16 cellular contexts compared by ENCODE assay signal in genomic region chr18:39845086-39845485, GRCh38.
DNase-seq lines count a peak whose midpoint lies in the region; ATAC-seq, FAIRE-seq and TF ChIP-seq lines count a peak whose summit lies in the region.
"Had no signal": no experiment of that assay in that cellular context is flagged by ENCODE, and none has a peak within 500 bp of the region (broad histone marks: within the 10 kb centered on the region; RNA-seq: fewer than 3 reads in every experiment).

No MANE protein-coding gene starts in this region.

- H3K4me1 Mint-ChIP-seq in neural crest cell = peaks cover 52% of the 10 kb centered on the region

- no peak overlapping the region for H3K9ac ChIP-seq in endothelial cell of umbilical vein (replicated peaks; ENCODE audit: extremely low read depth, insufficient read depth, low read length)

- no peaks in the 10 kb centered on the region for H3K79me2 ChIP-seq in endothelial cell of umbilical vein (ENCODE audit: control insufficient read depth, insufficient read depth, low read length)

- H3K9me3 Mint-ChIP-seq in neural crest cell = no peaks in the 10 kb centered on the region
- H3K9me3 Mint-ChIP-seq: CD8-positive, alpha-beta T cell had no signal

- BruUV-seq in A673 (replicated peaks; lab: Mats Ljungman, UMichigan) (no TSS peak), endothelial cell of umbilical vein (replicated peaks; lab: Mats Ljungman, UMichigan) (no TSS peak)

- H3K9me1 ChIP-seq in endothelial cell of umbilical vein (replicated peaks; ENCODE audit: control insufficient read depth, extremely low read depth, insufficient read depth, low read length) = no peaks in the 10 kb centered on the region

- peak overlapping the region; percentile 35 for H3K4me2 ChIP-seq in endothelial cell of umbilical vein (ENCODE audit: insufficient read depth, low read length)
- H3K4me2 ChIP-seq: A549 had no signal

- H3K4me1 ChIP-seq in A673 (ENCODE audit: insufficient read depth, low read length, poor library complexity, severe bottlenecking) = peaks cover 36% of the 10 kb centered on the region
- peaks cover 20% of the 10 kb centered on the region for H3K4me1 ChIP-seq in endothelial cell of umbilical vein (ENCODE audit: control insufficient read depth, extremely low read depth, insufficient read depth, low read length)
- H3K4me1 ChIP-seq: A549 had no signal

- DNase-seq in A673 (ENCODE audit: low spot score) = peak; percentile 35
- no peak for DNase-seq in D721Med (ENCODE audit: insufficient read length, low spot score)
- peak; percentile 32 for DNase-seq in endothelial cell of umbilical vein (ENCODE audit: low read depth, low spot score)
- no peak for DNase-seq in neural crest cell (ENCODE audit: low read depth, low spot score)
- DNase-seq in HuH-7.5 (ENCODE audit: low spot score) = no peak
- no peak for DNase-seq in SHP77 treated with DMSO at 0.1 percent for 48 hours (lab: John Stamatoyannopoulos, UW)
- DNase-seq: CD8-positive, alpha-beta T cell; COR-L47; GDM1 had no signal

- TF ChIP-seq CTCF in A673 (conservative IDR thresholded peaks at IDR 0.05; ENCODE audit: low read depth, low read length) = no peak
- no peak for TF ChIP-seq CTCF in D721Med (IDR thresholded peaks at IDR 0.05; ENCODE audit: insufficient read depth, missing control alignments)
- no peak for TF ChIP-seq CTCF in endothelial cell of umbilical vein (IDR thresholded peaks at IDR 0.05; ENCODE audit: extremely low read depth in 1 of 2, insufficient read depth in 1 of 2, low read depth in 1 of 2, low read length in 2 of 2)
- TF ChIP-seq CTCF in neural crest cell (conservative IDR thresholded peaks at IDR 0.05) = no peak

- POLR2A ChIA-PET in A673 (lab: Charles Lee; ENCODE audit: low non-redundant PET) (no interaction called here), endothelial cell of umbilical vein (lab: Charles Lee) (no interaction called here)

- no peaks in the 10 kb centered on the region for H3K36me3 Mint-ChIP-seq in neural crest cell (ENCODE audit: low read depth)
- H3K36me3 Mint-ChIP-seq: CD14-positive monocyte; CD8-positive, alpha-beta T cell had no signal

- H3K27me3 ChIP-seq in A673 (replicated peaks; ENCODE audit: insufficient read depth, low read depth, low read length, poor library complexity) (no peaks in the 10 kb centered on the region), endothelial cell of umbilical vein (ENCODE audit: control insufficient read depth in 2 of 2, insufficient read depth in 2 of 2, low read length in 2 of 2) (no peaks in the 10 kb centered on the region)

- no peak overlapping the region for H2AFZ ChIP-seq in endothelial cell of umbilical vein (ENCODE audit: low read depth, low read length)

- no peak for TF ChIP-seq POLR2A in endothelial cell of umbilical vein (IDR thresholded peaks at IDR 0.05; ENCODE audit: low read depth, low read length)

- H3K27ac ChIP-seq in A673 (ENCODE audit: low read depth, low read length, poor library complexity, severe bottlenecking) (no peak overlapping the region), endothelial cell of umbilical vein (ENCODE audit: insufficient read depth, low read depth, low read length) (no peak overlapping the region)
- H3K27ac ChIP-seq: A549 had no signal

- ATAC-seq in HG03280 (IDR thresholded peaks at IDR 0.05; ENCODE audit: unreplicated experiment) = no peak
- ATAC-seq: A549; CD8-positive, alpha-beta T cell had no signal

- peaks cover 4% of the 10 kb centered on the region for H3K27me3 Mint-ChIP-seq in neural crest cell (ENCODE audit: low read depth)

- no peak overlapping the region for H3K4me3 ChIP-seq in A673 (ENCODE audit: low read depth, low read length, poor library complexity, severe bottlenecking)
- H3K4me3 ChIP-seq in endothelial cell of umbilical vein (replicated peaks in 1 of 3; ENCODE audit: insufficient read depth in 1 of 3, low read depth in 1 of 3, low read length in 3 of 3) = no peak overlapping the region
- H3K4me3 ChIP-seq: A549, HAP-1 had no signal

- no peaks in the 10 kb centered on the region for H4K20me1 ChIP-seq in endothelial cell of umbilical vein (replicated peaks; ENCODE audit: control insufficient read depth, extremely low read depth, insufficient read depth, low read length)

- peak; percentile 71 for FAIRE-seq in D721Med (lab: Jason Lieb, UNC)
- FAIRE-seq in endothelial cell of umbilical vein (lab: Jason Lieb, UNC) = peak; percentile 83
- FAIRE-seq: A549, GM12892, GM19239, H1 had no signal

- CTCF ChIA-PET in A673 (lab: Charles Lee) (no interaction called here), endothelial cell of umbilical vein (lab: Charles Lee) (interaction anchor here (1.1 kb wide), 1 partner anchor 314 kb away, joined by 5 read pairs; no protein-coding TSS in a partner anchor)

- dilution Hi-C loops in endothelial cell of umbilical vein (cut with MboI; ENCODE audit: extremely low pct_ligation_motif_present, low sequenced_read_pairs) = no loop called here

- no peak overlapping the region for H3K4me3 Mint-ChIP-seq in neural crest cell
- H3K4me3 Mint-ChIP-seq: CD14-positive monocyte; CD8-positive, alpha-beta T cell had no signal

- peak overlapping the region; percentile 7 for H3K27ac Mint-ChIP-seq in neural crest cell (ENCODE audit: unreplicated experiment)
- H3K27ac Mint-ChIP-seq: CD14-positive monocyte; CD8-positive, alpha-beta T cell had no signal

- H3K36me3 ChIP-seq in A673 (ENCODE audit: insufficient read depth, low read length, poor library complexity, severe bottlenecking) (no peaks in the 10 kb centered on the region), endothelial cell of umbilical vein (ENCODE audit: control insufficient read depth in 2 of 2, extremely low read depth in 1 of 2, insufficient read depth in 2 of 2, low read length in 2 of 2) (no peaks in the 10 kb centered on the region)
- H3K36me3 ChIP-seq: HAP-1 had no signal

- intact Hi-C loops in A673 (cut with micrococcal nuclease; ENCODE audit: unreplicated experiment) (loop anchor here (10.0 kb wide), 3 partner anchors 200 to 310 kb away; no protein-coding TSS in a partner anchor), endothelial cell of umbilical vein (cut with micrococcal nuclease) (loop anchor here (10.0 kb wide), 2 partner anchors 270 to 790 kb away; no protein-coding TSS in a partner anchor)

- no peaks in the 10 kb centered on the region for H3K9me3 ChIP-seq in A673 (ENCODE audit: low read depth, low read length, poor library complexity, severe bottlenecking)
- no peaks in the 10 kb centered on the region for H3K9me3 ChIP-seq in endothelial cell of umbilical vein (replicated peaks; ENCODE audit: control insufficient read depth, insufficient read depth, low read length)
- H3K9me3 ChIP-seq: A549, HAP-1 had no signal

TF ChIP-seq in endothelial cell of umbilical vein, 7 proteins besides CTCF, POLR2A, EP300 and RAD21:
- no peak for TF ChIP-seq MAX (IDR thresholded peaks at IDR 0.05; ENCODE audit: insufficient read depth, insufficient read length)
- TF ChIP-seq POLR2AphosphoS5 (IDR thresholded peaks at IDR 0.05; ENCODE audit: insufficient read depth, low read depth, low read length) = no peak
- TF ChIP-seq FOS (IDR thresholded peaks at IDR 0.05; ENCODE audit: borderline replicate concordance, insufficient read depth, low read length) = no peak
- no peak for TF ChIP-seq MYC (IDR thresholded peaks at IDR 0.05; ENCODE audit: low read depth, low read length)
- no peak for TF ChIP-seq GATA2 (IDR thresholded peaks at IDR 0.05; ENCODE audit: insufficient read depth, insufficient read length, low read depth, low read length)
- TF ChIP-seq JUN (IDR thresholded peaks at IDR 0.05; ENCODE audit: borderline replicate concordance, insufficient read depth, insufficient read length, low read depth) = no peak
- TF ChIP-seq EZH2 (IDR thresholded peaks at IDR 0.05; ENCODE audit: borderline replicate concordance, low read depth, low read length, severe bottlenecking) = no peak

Comparison
In these comparisons a context has a peak if more than half of its experiments do, and no peak if none do; other contexts are left out.
1. DNase-seq: peak in A673 (single experiment) and endothelial cell of umbilical vein (single experiment); none in D721Med (single experiment), neural crest cell (single experiment), HuH-7.5 (single experiment) and SHP77 treated with DMSO at 0.1 percent for 48 hours (single experiment).